10 cellular contexts compared by ENCODE assay signal in genomic region chr1:228374711-228375577, GRCh38. TPM values are rescaled to one million over a fixed set of nuclear protein-coding genes. Genes with fewer than 3 reads are reported as not detected.
DNase-seq lines count a peak whose midpoint lies in the region; ATAC-seq, FAIRE-seq and TF ChIP-seq lines count a peak whose summit lies in the region.
"Had no signal": no experiment of that assay in that cellular context is flagged by ENCODE, and none has a peak within 500 bp of the region (broad histone marks: within the 10 kb centered on the region; RNA-seq: fewer than 3 reads in every experiment).

No MANE protein-coding gene starts in this region.

- H3K9me3 ChIP-seq in astrocyte (ENCODE audit: insufficient read depth, low read depth, low read length), result no peaks in the 10 kb centered on the region

- peaks cover 15% of the 10 kb centered on the region for H3K27me3 Mint-ChIP-seq in astrocyte (ENCODE audit: low read depth, unreplicated experiment)

- no peak overlapping the region for H3K4me3 Mint-ChIP-seq in astrocyte (ENCODE audit: unreplicated experiment)

- no peaks in the 10 kb centered on the region for H4K20me1 ChIP-seq in astrocyte (ENCODE audit: insufficient read depth, low read length)

- peaks cover 4% of the 10 kb centered on the region for H3K4me1 ChIP-seq in astrocyte (ENCODE audit: insufficient read depth, low read length)

- DNase-seq in astrocyte (ENCODE audit: low read depth), result peak; percentile 47
- DNase-seq in cardiac septum (ENCODE audit: low spot score), result peak; percentile 91
- peak; percentile 45 for DNase-seq in pulmonary artery endothelial cell (ENCODE audit: low read depth, low spot score)
- DNase-seq in KG1 (lab: John Stamatoyannopoulos, UW), result no peak
- no peak for DNase-seq in SKM-1 (lab: John Stamatoyannopoulos, UW; ENCODE audit: unreplicated experiment)
- DNase-seq: DMS53 had no signal

- FAIRE-seq in astrocyte (lab: Jason Lieb, UNC), result no peak
- FAIRE-seq: endometrium had no signal

- H2AFZ ChIP-seq in astrocyte (ENCODE audit: low read depth, low read length), result no peak overlapping the region

- intact Hi-C loops in cardiac septum (cut with DNase I), result no loop called here

- no peaks in the 10 kb centered on the region for H3K36me3 Mint-ChIP-seq in astrocyte (ENCODE audit: low read depth, unreplicated experiment)

- TF ChIP-seq CTCF in C4-2B (conservative IDR thresholded peaks at IDR 0.05) (no peak), astrocyte (IDR thresholded peaks at IDR 0.05; ENCODE audit: insufficient read depth, low read depth, low read length) (no peak)

- no peaks in the 10 kb centered on the region for H3K79me2 ChIP-seq in astrocyte (ENCODE audit: insufficient read depth, low read length)

- ATAC-seq in GM18517 (IDR thresholded peaks at IDR 0.05; ENCODE audit: unreplicated experiment), result no peak
- no peak for ATAC-seq in GM19023 (IDR thresholded peaks at IDR 0.05; ENCODE audit: unreplicated experiment)

- no peak overlapping the region for H3K4me3 ChIP-seq in astrocyte (ENCODE audit: insufficient read depth, low read depth, low read length)

- no peak overlapping the region for H3K27ac Mint-ChIP-seq in astrocyte (ENCODE audit: unreplicated experiment)

- H3K4me2 ChIP-seq in astrocyte (ENCODE audit: low read length), result no peak overlapping the region

- H3K27me3 ChIP-seq in astrocyte (ENCODE audit: insufficient read depth, low read length), result no peaks in the 10 kb centered on the region

- H3K9me3 Mint-ChIP-seq in astrocyte (ENCODE audit: unreplicated experiment), result no peaks in the 10 kb centered on the region

- H3K9ac ChIP-seq in astrocyte (ENCODE audit: low read length), result no peak overlapping the region

- H3K27ac ChIP-seq in C4-2B, result peak overlapping the region; percentile 14; the same call in 1 of the 2 replicates
- no peak overlapping the region for H3K27ac ChIP-seq in astrocyte (ENCODE audit: low read depth, low read length)

- no peaks in the 10 kb centered on the region for H3K4me1 Mint-ChIP-seq in astrocyte (ENCODE audit: low read depth, unreplicated experiment)

- no peaks in the 10 kb centered on the region for H3K36me3 ChIP-seq in astrocyte (ENCODE audit: insufficient read depth, low read length)

RNA-seq across cellular contexts. Expression of gene TRIM11, which starts 31.7 kb away (rescaled TPM):
- total RNA-seq in astrocyte (25.7 and 32.2 TPM in 2 replicates), cardiac septum (7.3 TPM), pulmonary artery endothelial cell (17.9 and 19.4 TPM in 2 replicates)

RNA-seq across cellular contexts. Expression of gene TRIM17, which starts 41.7 kb away (rescaled TPM):
- total RNA-seq in astrocyte, result 0.82 and 1.5 TPM in 2 replicates
- total RNA-seq in cardiac septum, result 0.46 TPM
- not detected in 2 replicates for total RNA-seq in pulmonary artery endothelial cell

Comparison
In these comparisons a context has a peak if more than half of its experiments do, and no peak if none do; other contexts are left out.
1. DNase-seq: peak in astrocyte (single experiment), cardiac septum (single experiment) and pulmonary artery endothelial cell (single experiment); none in KG1 (single experiment) and SKM-1 (single experiment).